8 cellular contexts compared by ENCODE assay signal in the genomic region with DNA sequence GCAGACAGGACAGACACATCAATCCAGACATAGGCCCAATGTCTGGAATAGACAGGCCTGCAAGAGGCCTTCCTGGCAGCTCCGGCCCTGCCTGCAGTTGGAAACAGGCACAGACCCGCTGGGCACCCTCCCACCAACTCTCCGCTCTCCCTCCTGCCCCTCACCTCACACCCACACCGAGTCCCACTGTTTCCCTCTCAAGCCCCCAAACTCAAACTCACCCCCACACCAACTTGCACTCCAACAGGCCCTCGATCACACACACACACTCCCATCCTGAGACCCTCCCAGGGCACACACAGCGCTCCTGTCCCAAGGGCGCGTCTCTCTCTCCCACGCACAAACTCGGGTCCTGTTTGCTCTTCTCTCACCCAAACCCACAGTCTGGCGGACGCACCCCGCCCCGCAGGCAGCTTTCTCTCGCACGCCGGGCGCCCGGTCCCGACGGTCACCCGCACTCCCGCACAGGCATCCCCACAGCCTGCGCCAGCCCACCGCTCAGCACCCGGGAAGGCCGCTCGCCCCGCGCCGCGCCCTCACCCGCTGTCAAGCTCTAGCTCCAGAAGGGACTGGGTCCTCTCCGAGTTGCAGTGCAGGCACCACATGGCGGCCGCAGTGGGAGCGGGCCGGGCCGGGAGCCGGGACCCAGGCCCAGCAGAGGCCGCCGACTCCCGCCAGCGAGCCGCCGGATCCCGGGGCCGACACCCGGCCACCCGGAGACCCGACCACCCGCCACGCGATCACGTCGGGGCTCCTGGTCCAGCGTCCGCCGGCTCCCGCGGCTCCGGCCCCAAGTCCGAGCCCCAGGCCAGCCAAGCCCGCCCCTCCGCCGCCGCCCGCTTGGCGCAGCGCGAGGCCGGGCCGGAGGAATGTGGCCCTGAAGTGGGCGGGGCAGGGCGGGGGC.
DNase-seq lines count a peak whose midpoint lies in the region; ATAC-seq and TF ChIP-seq lines count a peak whose summit lies in the region.

No MANE protein-coding gene starts in this region.

- H3K27ac ChIP-seq in SK-N-MC: no peak overlapping the region

- no peaks in the 10 kb centered on the region for H3K9me3 ChIP-seq in SK-N-MC (ENCODE audit: low read depth, low read length)

- H3K9me3 Mint-ChIP-seq in endothelial cell (ENCODE audit: unreplicated experiment): no peaks in the 10 kb centered on the region
- H3K9me3 Mint-ChIP-seq in naive thymus-derived CD8-positive, alpha-beta T cell: no peaks in the 10 kb centered on the region

- DNase-seq in GM13976 (ENCODE audit: low spot score): peak; percentile 57
- no peak for DNase-seq in SK-N-MC (ENCODE audit: low read depth, low spot score)
- peak; percentile 24 for DNase-seq in endothelial cell (ENCODE audit: low spot score)
- peak in 5 of 10 donors; percentile 8 to 65 (median 19) for DNase-seq in naive thymus-derived CD8-positive, alpha-beta T cell
- DNase-seq in central memory CD4-positive, alpha-beta T cell: no peak
- no peak for DNase-seq in SHP77 treated with DMSO at 0.1 percent for 48 hours (lab: John Stamatoyannopoulos, UW)
- no peak for DNase-seq in NCI-H2029 treated with DMSO at 0.1 percent for 48 hours (lab: John Stamatoyannopoulos, UW)

- H3K9ac ChIP-seq in SK-N-MC (ENCODE audit: insufficient read length): peak overlapping the region; percentile 43

- peaks cover 52% of the 10 kb centered on the region for H3K4me1 Mint-ChIP-seq in endothelial cell (ENCODE audit: unreplicated experiment)
- H3K4me1 Mint-ChIP-seq in naive thymus-derived CD8-positive, alpha-beta T cell: peaks cover 43 to 85% (median 80%) of the 10 kb centered on the region in 4 donors

- POLR2A ChIA-PET in naive thymus-derived CD8-positive, alpha-beta T cell (lab: Charles Lee): interaction anchor here (0.7 to 1.8 kb wide), 4 partner anchors 9 to 48 kb away, joined by 3 to 5 read pairs (median 4); no protein-coding TSS in a partner anchor

- peaks cover 13% of the 10 kb centered on the region for H3K27me3 Mint-ChIP-seq in endothelial cell (ENCODE audit: unreplicated experiment)
- H3K27me3 Mint-ChIP-seq in naive thymus-derived CD8-positive, alpha-beta T cell: no peaks in the 10 kb centered on the region

- H3K36me3 Mint-ChIP-seq in endothelial cell (ENCODE audit: low read depth, unreplicated experiment): no peaks in the 10 kb centered on the region
- H3K36me3 Mint-ChIP-seq in naive thymus-derived CD8-positive, alpha-beta T cell: peaks cover 0 to 16% (median 2%) of the 10 kb centered on the region in 3 donors

- in situ Hi-C loops in GM13976 (cut with MboI; ENCODE audit: low sequenced_read_pairs, unreplicated experiment): no loop called here

- peak overlapping the region; percentile 95 for H3K4me3 Mint-ChIP-seq in endothelial cell (ENCODE audit: unreplicated experiment)
- H3K4me3 Mint-ChIP-seq in naive thymus-derived CD8-positive, alpha-beta T cell: peak overlapping the region; percentile 70 to 89 (median 80)

- peak; percentile 15 for ATAC-seq in HG02678 (IDR thresholded peaks at IDR 0.05; ENCODE audit: unreplicated experiment)
- ATAC-seq in naive thymus-derived CD8-positive, alpha-beta T cell: peak; percentile 35 to 46

- H3K4me3 ChIP-seq in SK-N-MC: peak overlapping the region; percentile 78

- no peaks in the 10 kb centered on the region for H3K36me3 ChIP-seq in SK-N-MC (ENCODE audit: insufficient read depth, low read length)

- peak overlapping the region; percentile 48 for H3K27ac Mint-ChIP-seq in endothelial cell (ENCODE audit: unreplicated experiment)
- H3K27ac Mint-ChIP-seq in naive thymus-derived CD8-positive, alpha-beta T cell: peak overlapping the region in 6 of 10 donors; percentile 35 to 77 (median 66)

- TF ChIP-seq CTCF in GM13976 (IDR thresholded peaks at IDR 0.05; ENCODE audit: borderline replicate concordance, control extremely low read depth, extremely low read depth, insufficient read depth, missing control alignments): no peak
- TF ChIP-seq CTCF in endothelial cell (IDR thresholded peaks at IDR 0.05; ENCODE audit: unreplicated experiment): no peak

Comparison
In these comparisons a context has a peak if more than half of its experiments do, and no peak if none do; other contexts are left out.
1. DNase-seq: peak in GM13976 (single experiment) and endothelial cell (single experiment); none in SK-N-MC (single experiment), central memory CD4-positive, alpha-beta T cell (single experiment), SHP77 treated with DMSO at 0.1 percent for 48 hours (single experiment) and NCI-H2029 treated with DMSO at 0.1 percent for 48 hours (single experiment).